ENCODE assay signal across 23 cellular contexts in the genomic region with DNA sequence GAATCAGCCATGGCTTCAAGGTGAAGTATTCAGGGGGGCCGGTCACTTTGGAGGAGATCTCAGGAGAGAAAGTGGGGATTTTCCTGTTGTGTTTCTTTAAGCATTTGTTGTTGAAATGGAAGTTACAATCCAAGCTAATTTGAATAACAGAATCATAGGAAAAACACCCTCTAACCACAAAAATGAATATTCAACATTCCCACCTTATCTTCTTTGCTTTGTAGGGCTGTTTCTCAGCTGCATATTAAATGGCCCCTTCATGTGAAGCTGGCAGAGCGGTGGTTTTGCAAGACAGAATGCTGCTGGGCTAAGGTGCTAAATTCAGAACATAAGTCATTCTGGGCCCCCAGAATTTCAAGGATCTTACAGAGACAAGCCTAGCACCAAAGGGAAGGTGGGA.
A peak's percentile ranks its signal among the peaks of the same experiment; 100 is the strongest.
DNase-seq lines count a peak whose midpoint lies in the region; ATAC-seq and TF ChIP-seq lines count a peak whose summit lies in the region.
"Had no signal": no experiment of that assay in that cellular context is flagged by ENCODE, and none has a peak within 500 bp of the region (broad histone marks: within the 10 kb centered on the region; RNA-seq: fewer than 3 reads in every experiment).

No MANE protein-coding gene starts in this region.

- TF ChIP-seq CTCF in vagina (IDR thresholded peaks at IDR 0.05), result no peak

- DNase-seq in NCI-H526 (lab: John Stamatoyannopoulos, UW) (peak; percentile 91 to 92), SK-N-MC (ENCODE audit: low read depth, low spot score) (no peak), astrocyte of the hippocampus (ENCODE audit: low read depth, low spot score) (peak; percentile 82), vagina (ENCODE audit: extremely low spot score in 2 of 2) (no peak)
- no peak for DNase-seq in stimulated activated CD4-positive, alpha-beta T cell treated with anti-CD3 and anti-CD28 coated beads, Interleukin-2, amount 100 ng/mL, for 48 hours
- DNase-seq: 8988T; ACHN; AML-193; BE2C; CD4-positive, alpha-beta T cell; CD8-positive, alpha-beta memory T cell; DMS 273 treated with DMSO at 0.1 percent for 48 hours; DMS79; EL; GDM1; GOT3; HFFc6 had no signal

- H3K27me3 Mint-ChIP-seq in activated T-helper 17 cell treated with anti-CD3 and anti-CD28 coated beads, Interleukin-2, amount 50 U/mL, for 72 hours, result peaks cover 31% of the 10 kb centered on the region

- H3K9me3 ChIP-seq in SK-N-MC (ENCODE audit: low read depth, low read length) (no peaks in the 10 kb centered on the region), vagina (no peaks in the 10 kb centered on the region)
- H3K9me3 ChIP-seq: A549, BE2C had no signal

- no peak for TF ChIP-seq POLR2A in vagina (IDR thresholded peaks at IDR 0.05)

- H3K9me3 Mint-ChIP-seq in activated T-helper 17 cell treated with anti-CD3 and anti-CD28 coated beads, Interleukin-2, amount 50 U/mL, for 72 hours, result no peaks in the 10 kb centered on the region
- H3K9me3 Mint-ChIP-seq: CD4-positive, alpha-beta T cell; CD8-positive, alpha-beta memory T cell had no signal

- no peak for ATAC-seq in activated T-helper 17 cell treated with anti-CD3 and anti-CD28 coated beads, Interleukin-2, amount 50 U/mL, for 72 hours (replicated peaks)
- ATAC-seq: A549, GM12878 had no signal

- no peak overlapping the region for H3K27ac Mint-ChIP-seq in activated T-helper 17 cell treated with anti-CD3 and anti-CD28 coated beads, Interleukin-2, amount 50 U/mL, for 72 hours
- H3K27ac Mint-ChIP-seq: CD4-positive, alpha-beta T cell; CD8-positive, alpha-beta memory T cell; HFFc6 had no signal

- no peaks in the 10 kb centered on the region for H3K27me3 ChIP-seq in vagina

- H3K4me1 Mint-ChIP-seq in activated T-helper 17 cell treated with anti-CD3 and anti-CD28 coated beads, Interleukin-2, amount 50 U/mL, for 72 hours, result peaks cover 10% of the 10 kb centered on the region

- H3K9ac ChIP-seq in SK-N-MC (ENCODE audit: insufficient read length), result no peak overlapping the region
- H3K9ac ChIP-seq: BLaER1 treated with 17β-estradiol and CSF1 and Interleukin-3, amounts not matched to agents 10 nM and 100 nM had no signal

- no peak overlapping the region for H3K27ac ChIP-seq in SK-N-MC
- no peak overlapping the region for H3K27ac ChIP-seq in vagina
- H3K27ac ChIP-seq: A549; BLaER1 treated with 17β-estradiol and CSF1 and Interleukin-3, amounts not matched to agents 10 nM and 100 nM had no signal

- H3K4me3 Mint-ChIP-seq in activated T-helper 17 cell treated with anti-CD3 and anti-CD28 coated beads, Interleukin-2, amount 50 U/mL, for 72 hours, result no peak overlapping the region
- H3K4me3 Mint-ChIP-seq: CD4-positive, alpha-beta T cell; CD8-positive, alpha-beta memory T cell; HFFc6 had no signal

- no peaks in the 10 kb centered on the region for H3K36me3 Mint-ChIP-seq in activated T-helper 17 cell treated with anti-CD3 and anti-CD28 coated beads, Interleukin-2, amount 50 U/mL, for 72 hours (ENCODE audit: low read depth)
- H3K36me3 Mint-ChIP-seq: CD14-positive monocyte; CD8-positive, alpha-beta memory T cell had no signal

- intact Hi-C loops in vagina (cut with DNase I), result no loop called here

- H3K4me3 ChIP-seq in SK-N-MC (peak overlapping the region; percentile 33; the same call in 1 of the 2 replicates), vagina (no peak overlapping the region)
- H3K4me3 ChIP-seq: A549; BLaER1 treated with 17β-estradiol and CSF1 and Interleukin-3, amounts not matched to agents 10 nM and 100 nM; GM12878; HAP-1 had no signal

- no peaks in the 10 kb centered on the region for H3K4me1 ChIP-seq in vagina
- H3K4me1 ChIP-seq: A549, BE2C, HAP-1 had no signal

- H3K36me3 ChIP-seq in SK-N-MC (ENCODE audit: insufficient read depth, low read length), result no peaks in the 10 kb centered on the region
- H3K36me3 ChIP-seq in vagina, result no peaks in the 10 kb centered on the region
- H3K36me3 ChIP-seq: BE2C; BLaER1 treated with 17β-estradiol and CSF1 and Interleukin-3, amounts not matched to agents 10 nM and 100 nM; HAP-1 had no signal

Comparison
In these comparisons a context has a peak if more than half of its experiments do, and no peak if none do; other contexts are left out.
1. DNase-seq: peak in NCI-H526 (2 of 2) and astrocyte of the hippocampus (single experiment); none in SK-N-MC (single experiment), vagina (0 of 2) and stimulated activated CD4-positive, alpha-beta T cell treated with anti-CD3 and anti-CD28 coated beads, Interleukin-2, amount 100 ng/mL, for 48 hours (0 of 2).